31 cellular contexts compared by ENCODE assay signal in the genomic region with DNA sequence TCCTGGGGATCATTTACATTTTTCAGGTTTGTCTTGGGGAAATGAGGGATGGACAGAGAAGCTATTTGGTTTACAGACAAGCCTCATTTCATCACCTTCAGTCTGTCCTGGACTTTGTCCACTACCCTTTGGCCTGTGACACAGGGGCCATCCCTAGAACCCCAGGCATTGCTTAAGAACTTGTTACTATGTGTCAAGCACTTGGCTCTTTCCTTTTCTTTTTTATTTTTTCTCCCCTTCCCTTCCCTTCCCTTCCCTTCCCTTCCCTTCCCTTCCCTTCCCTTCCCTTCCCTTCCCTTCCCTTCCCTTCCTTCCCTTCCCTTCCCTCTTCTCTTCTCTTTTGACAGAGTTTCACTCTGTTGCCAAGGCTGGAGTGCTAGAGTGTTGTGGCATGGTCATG.
A peak's percentile ranks its signal among the peaks of the same experiment; 100 is the strongest.
DNase-seq lines count a peak whose midpoint lies in the region; ATAC-seq, FAIRE-seq and TF ChIP-seq lines count a peak whose summit lies in the region.
"Had no signal": no experiment of that assay in that cellular context is flagged by ENCODE, and none has a peak within 500 bp of the region (broad histone marks: within the 10 kb centered on the region; RNA-seq: fewer than 3 reads in every experiment).

No MANE protein-coding gene starts in this region.

- TF ChIP-seq RAD21 in HepG2 (CRISPR knock-in tag; IDR thresholded peaks at IDR 0.05) (no peak), liver (IDR thresholded peaks at IDR 0.05) (no peak)

- H3K9ac ChIP-seq in HepG2 (ENCODE audit: insufficient read depth, low read depth, low read length) = no peak overlapping the region
- no peak overlapping the region for H3K9ac ChIP-seq in liver (ENCODE audit: low read depth in 1 of 2, low read length in 2 of 2)
- H3K9ac ChIP-seq: BLaER1; BLaER1 treated with 17β-estradiol and CSF1 and Interleukin-3, amounts not matched to agents 10 nM and 100 nM had no signal

- intact Hi-C loops in HepG2 (cut with micrococcal nuclease; ENCODE audit: unreplicated experiment) (no loop called here), right lobe of liver (cut with DNase I) (no loop called here)

- H4K20me1 ChIP-seq in HepG2 (ENCODE audit: insufficient read depth, low read length) = no peaks in the 10 kb centered on the region
- H4K20me1 ChIP-seq: BLaER1; BLaER1 treated with 17β-estradiol and CSF1 and Interleukin-3, amounts not matched to agents 10 nM and 100 nM had no signal

- TF ChIP-seq CTCF in HepG2 (CRISPR knock-in tag; IDR thresholded peaks at IDR 0.05) (no peak), right lobe of liver (IDR thresholded peaks at IDR 0.05) (no peak), liver (IDR thresholded peaks at IDR 0.05; ENCODE audit: low read depth, low read length, missing input control) (no peak)

- in situ Hi-C loops in HepG2 (cut with HindIII; ENCODE audit: extremely low pct_ligation_motif_present, low pct_unique_long_range_greater_than_20kb) = no loop called here

- H3K27ac ChIP-seq in HepG2 (ENCODE audit: extremely low read length, insufficient read depth, low read length) = no peak overlapping the region
- no peak overlapping the region for H3K27ac ChIP-seq in right lobe of liver
- H3K27ac ChIP-seq in liver (ENCODE audit: low read depth in 1 of 2, low read length in 2 of 2) = no peak overlapping the region
- H3K27ac ChIP-seq: 22Rv1; A549; BLaER1; BLaER1 treated with 17β-estradiol and CSF1 and Interleukin-3, amounts not matched to agents 10 nM and 100 nM; C4-2B had no signal

- no peak overlapping the region for H2AFZ ChIP-seq in HepG2 (ENCODE audit: low read length)

- no peak overlapping the region for H3K4me3 ChIP-seq in HepG2 (replicated peaks in 1 of 3; ENCODE audit: insufficient read depth in 1 of 3, low read depth in 2 of 3, low read length in 3 of 3)
- no peak overlapping the region for H3K4me3 ChIP-seq in right lobe of liver
- no peak overlapping the region for H3K4me3 ChIP-seq in liver (ENCODE audit: low read depth in 1 of 3, low read length in 3 of 3)
- H3K4me3 ChIP-seq: A549; BLaER1; BLaER1 treated with 17β-estradiol and CSF1 and Interleukin-3, amounts not matched to agents 10 nM and 100 nM had no signal

- CTCF ChIA-PET in HepG2 (lab: Yijun Ruan, JAX; ENCODE audit: low intra/inter-chr PET ratio, low total read pairs) = no interaction called here

- H3K36me3 ChIP-seq in HepG2 (replicated peaks in 1 of 2; ENCODE audit: control insufficient read depth in 1 of 2, insufficient read depth in 2 of 2, low read length in 2 of 2) (no peaks in the 10 kb centered on the region), right lobe of liver (no peaks in the 10 kb centered on the region), liver (ENCODE audit: control insufficient read depth in 4 of 4, insufficient read depth in 3 of 4, low read depth in 1 of 4, low read length in 3 of 4) (no peaks in the 10 kb centered on the region)
- H3K36me3 ChIP-seq: BE2C; BLaER1; BLaER1 treated with 17β-estradiol and CSF1 and Interleukin-3, amounts not matched to agents 10 nM and 100 nM had no signal

- TF ChIP-seq EP300 in HepG2 (IDR thresholded peaks at IDR 0.05; ENCODE audit: low read depth in 2 of 2, low read length in 2 of 2) (no peak), HepG2 (CRISPR knock-in tag; IDR thresholded peaks at IDR 0.05; ENCODE audit: borderline replicate concordance) (no peak)

- POLR2A ChIA-PET in HepG2 (lab: Yijun Ruan, JAX) = no interaction called here

- no peaks in the 10 kb centered on the region for H3K27me3 ChIP-seq in HepG2 (ENCODE audit: control insufficient read depth in 1 of 2, insufficient read depth in 2 of 2, low read length in 2 of 2)
- no peaks in the 10 kb centered on the region for H3K27me3 ChIP-seq in right lobe of liver
- H3K27me3 ChIP-seq in liver (ENCODE audit: control insufficient read depth in 4 of 4, insufficient read depth in 4 of 4, low read length in 3 of 4) = no peaks in the 10 kb centered on the region
- H3K27me3 ChIP-seq: BE2C; BLaER1; BLaER1 treated with 17β-estradiol and CSF1 and Interleukin-3, amounts not matched to agents 10 nM and 100 nM had no signal

- no peaks in the 10 kb centered on the region for H3K79me2 ChIP-seq in HepG2 (ENCODE audit: insufficient read depth, low read length)

- BruUV-seq in HepG2 (replicated peaks; lab: Mats Ljungman, UMichigan) = no TSS peak

- no peak for TF ChIP-seq POLR2A in HepG2 (IDR thresholded peaks at IDR 0.05; ENCODE audit: insufficient read depth in 1 of 2, low read depth in 2 of 2, low read length in 2 of 2)
- TF ChIP-seq POLR2A in right lobe of liver (IDR thresholded peaks at IDR 0.05) = no peak

- no peak overlapping the region for H3K4me2 ChIP-seq in HepG2 (ENCODE audit: low read depth, low read length)
- H3K4me2 ChIP-seq: A549; BLaER1; BLaER1 treated with 17β-estradiol and CSF1 and Interleukin-3, amounts not matched to agents 10 nM and 100 nM had no signal

- no peak for ATAC-seq in HepG2
- ATAC-seq in right lobe of liver = no peak
- ATAC-seq: A549; CD8-positive, alpha-beta T cell had no signal

- FAIRE-seq in HepG2 (lab: Jason Lieb, UNC) = no peak
- FAIRE-seq: A204.1, A549, D721Med had no signal

- no peak for DNase-seq in HepG2 (ENCODE audit: low spot score)
- DNase-seq in right lobe of liver = no peak
- no peak for DNase-seq in NCI-H345 treated with DMSO at 0.1 percent for 48 hours (lab: John Stamatoyannopoulos, UW; ENCODE audit: unreplicated experiment)
- DNase-seq: 8988T; ACHN; AML-193; BE2C; C1 segment of cervical spinal cord; Caco-2; Calu3; CD4-positive, alpha-beta memory T cell; CD4-positive, alpha-beta T cell; CD4-positive, CD25-positive, alpha-beta regulatory T cell; CD8-positive, alpha-beta memory T cell; CD8-positive, alpha-beta T cell; COR-L47; DMS 273 treated with DMSO at 0.1 percent for 48 hours; DMS153; DMS53; DMS79; DMS79 treated with DMSO at 0.1 percent for 48 hours; DND-41; EL had no signal

- H3K9me3 ChIP-seq in HepG2 (ENCODE audit: low read length) (no peaks in the 10 kb centered on the region), right lobe of liver (no peaks in the 10 kb centered on the region), liver (ENCODE audit: control insufficient read depth in 4 of 4, low read length in 3 of 4) (peaks cover 0 to 4% (median 0%) of the 10 kb centered on the region in 4 donors)
- H3K9me3 ChIP-seq: A549, Caco-2 had no signal

- H3K4me1 ChIP-seq in HepG2 (ENCODE audit: insufficient read depth, low read length) (no peaks in the 10 kb centered on the region), right lobe of liver (no peaks in the 10 kb centered on the region), liver (ENCODE audit: control insufficient read depth in 4 of 4, insufficient read depth in 4 of 4, low read length in 3 of 4) (no peaks in the 10 kb centered on the region)
- H3K4me1 ChIP-seq: A549, BE2C, Caco-2 had no signal

TF ChIP-seq in HepG2, 621 proteins besides CTCF, POLR2A, EP300 and RAD21:
- TF ChIP-seq ZNF850 (CRISPR knock-in tag; conservative IDR thresholded peaks at IDR 0.05) (no peak), PCBP1 (IDR thresholded peaks at IDR 0.05; ENCODE audit: borderline replicate concordance, low read depth, low read length) (peak; percentile 89), HNRNPK (IDR thresholded peaks at IDR 0.05; ENCODE audit: low read depth, low read length, poor library complexity, severe bottlenecking) (peak; percentile 97)
- TF ChIP-seq, protein P1, sequence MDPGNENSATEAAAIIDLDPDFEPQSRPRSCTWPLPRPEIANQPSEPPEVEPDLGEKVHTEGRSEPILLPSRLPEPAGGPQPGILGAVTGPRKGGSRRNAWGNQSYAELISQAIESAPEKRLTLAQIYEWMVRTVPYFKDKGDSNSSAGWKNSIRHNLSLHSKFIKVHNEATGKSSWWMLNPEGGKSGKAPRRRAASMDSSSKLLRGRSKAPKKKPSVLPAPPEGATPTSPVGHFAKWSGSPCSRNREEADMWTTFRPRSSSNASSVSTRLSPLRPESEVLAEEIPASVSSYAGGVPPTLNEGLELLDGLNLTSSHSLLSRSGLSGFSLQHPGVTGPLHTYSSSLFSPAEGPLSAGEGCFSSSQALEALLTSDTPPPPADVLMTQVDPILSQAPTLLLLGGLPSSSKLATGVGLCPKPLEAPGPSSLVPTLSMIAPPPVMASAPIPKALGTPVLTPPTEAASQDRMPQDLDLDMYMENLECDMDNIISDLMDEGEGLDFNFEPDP (CRISPR knock-in tag; conservative IDR thresholded peaks at IDR 0.05) = no peak

TF ChIP-seq in liver, 16 proteins besides CTCF, POLR2A, EP300 and RAD21:
- TF ChIP-seq TAF1 (conservative IDR thresholded peaks at IDR 0.05) = no peak
- no peak for TF ChIP-seq JUND (IDR thresholded peaks at IDR 0.05)
- TF ChIP-seq SP1 (IDR thresholded peaks at IDR 0.05) = no peak
- TF ChIP-seq RXRA (IDR thresholded peaks at IDR 0.05) = no peak
- TF ChIP-seq NR2F2 (IDR thresholded peaks at IDR 0.05) = no peak
- TF ChIP-seq HNF4A (conservative IDR thresholded peaks at IDR 0.05) = peak; percentile 13 to 44
TF ChIP-seq in liver: peak in this region for 1.
